In the genomic region with DNA sequence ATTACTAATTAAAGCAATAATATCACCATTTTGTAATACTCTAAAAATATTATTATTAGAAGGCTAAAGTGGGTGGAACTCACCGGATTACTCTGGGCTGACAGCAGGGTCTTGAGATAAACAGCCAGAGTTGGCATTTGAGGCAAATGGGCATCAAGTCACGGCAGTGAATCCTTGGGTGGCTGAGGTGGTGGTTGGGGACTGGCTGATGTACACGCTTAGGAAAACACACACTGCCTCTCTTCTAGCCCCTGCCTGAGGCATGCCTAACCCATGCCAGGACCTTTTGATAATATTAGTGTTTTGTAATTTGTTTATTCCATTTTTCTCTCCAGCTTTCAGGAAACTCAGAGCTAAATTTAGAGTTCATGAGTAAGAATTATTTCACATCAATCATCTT, we compare ENCODE assay signal across 19 cellular contexts.
DNase-seq lines count a peak whose midpoint lies in the region; ATAC-seq and TF ChIP-seq lines count a peak whose summit lies in the region.
"Had no signal": no experiment of that assay in that cellular context is flagged by ENCODE, and none has a peak within 500 bp of the region (broad histone marks: within the 10 kb centered on the region; RNA-seq: fewer than 3 reads in every experiment).

No MANE protein-coding gene starts in this region.

- TF ChIP-seq CTCF in heart right ventricle (IDR thresholded peaks at IDR 0.05) (no peak), sigmoid colon (IDR thresholded peaks at IDR 0.05) (no peak), body of pancreas (IDR thresholded peaks at IDR 0.05) (no peak)

- WGBS in heart right ventricle, 2 donors: 72 to 90% methylated on average over 3 of the region's 3 CpGs
- WGBS in sigmoid colon, 2 donors: 87 to 90% methylated on average over 3 of the region's 3 CpGs
- WGBS in body of pancreas, 2 donors: 89% methylated on average over 3 of the region's 3 CpGs

- H3K4me1 ChIP-seq in heart right ventricle: peaks cover 0 to 23% (median 7%) of the 10 kb centered on the region in 9 donors
- peaks cover 0 to 19% (median 16%) of the 10 kb centered on the region in 4 donors for H3K4me1 ChIP-seq in sigmoid colon
- H3K4me1 ChIP-seq in body of pancreas: no peaks in the 10 kb centered on the region
- H3K4me1 ChIP-seq: BLaER1 had no signal

- peaks cover 0 to 8% (median 0%) of the 10 kb centered on the region in 7 donors for H3K27me3 ChIP-seq in heart right ventricle
- no peaks in the 10 kb centered on the region for H3K27me3 ChIP-seq in sigmoid colon
- no peaks in the 10 kb centered on the region for H3K27me3 ChIP-seq in body of pancreas
- H3K27me3 ChIP-seq: BLaER1, SJSA1 had no signal

- no peak for TF ChIP-seq EP300 in sigmoid colon (IDR thresholded peaks at IDR 0.05)

- DNase-seq in cardiac septum (ENCODE audit: low spot score): peak; percentile 20
- DNase-seq in heart right ventricle: no peak
- peak; percentile 13 for DNase-seq in islet precursor cell
- DNase-seq in sigmoid colon: peak; percentile 61
- no peak for DNase-seq in DMS153 (lab: John Stamatoyannopoulos, UW)
- DNase-seq in body of pancreas: no peak
- DNase-seq: CD4-positive, CD25-positive, alpha-beta regulatory T cell; MV-4-11; NCI-H1105; NCI-H1436 treated with DMSO at 0.1 percent for 48 hours; NCI-H187 treated with DMSO at 0.1 percent for 48 hours; NCI-H524; NCI-H774; PC-3; Right ventricle myocardium superior had no signal

- H3K36me3 ChIP-seq in heart right ventricle: no peaks in the 10 kb centered on the region
- H3K36me3 ChIP-seq in sigmoid colon: no peaks in the 10 kb centered on the region
- no peaks in the 10 kb centered on the region for H3K36me3 ChIP-seq in body of pancreas (replicated peaks in 1 of 2; ENCODE audit: insufficient read depth in 1 of 2, low read depth in 2 of 2)
- H3K36me3 ChIP-seq: BLaER1, SJSA1 had no signal

- H3K9me3 ChIP-seq in heart right ventricle (peaks cover 0 to 31% (median 7%) of the 10 kb centered on the region in 11 donors), sigmoid colon (no peaks in the 10 kb centered on the region), body of pancreas (no peaks in the 10 kb centered on the region)
- H3K9me3 ChIP-seq: SJSA1 had no signal

- H3K27ac ChIP-seq in heart right ventricle (peak overlapping the region in 1 of 10 donors; percentile 6), sigmoid colon (peak overlapping the region in 1 of 4 donors; percentile 37), body of pancreas (no peak overlapping the region)
- H3K27ac ChIP-seq: BLaER1, SJSA1 had no signal

- no peak for ATAC-seq in heart right ventricle
- ATAC-seq in GM21723 (IDR thresholded peaks at IDR 0.05; ENCODE audit: unreplicated experiment): no peak
- ATAC-seq in body of pancreas: no peak
- ATAC-seq: GM23338, PC-3 had no signal

- TF ChIP-seq POLR2A in sigmoid colon (IDR thresholded peaks at IDR 0.05) (no peak), body of pancreas (IDR thresholded peaks at IDR 0.05) (no peak)

- intact Hi-C loops in cardiac septum (cut with DNase I): no loop called here
- intact Hi-C loops in heart right ventricle (cut with DNase I): no loop called here
- intact Hi-C loops in sigmoid colon (cut with DNase I): no loop called here
- intact Hi-C loops in body of pancreas (cut with DNase I): no loop called here

- H3K4me3 ChIP-seq in heart right ventricle (no peak overlapping the region), sigmoid colon (no peak overlapping the region), body of pancreas (no peak overlapping the region)
- H3K4me3 ChIP-seq: BLaER1, GM23338, SJSA1 had no signal

Comparison
In these comparisons a context has a peak if more than half of its experiments do, and no peak if none do; other contexts are left out.
1. DNase-seq: peak in cardiac septum (single experiment), islet precursor cell (single experiment) and sigmoid colon (single experiment); none in heart right ventricle (0 of 2), DMS153 (single experiment) and body of pancreas (0 of 4).